ENCODE assay signal across 29 cellular contexts in genomic region chr5:155144956-155145355, GRCh38.
"Had no signal": no experiment of that assay in that cellular context is flagged by ENCODE, and none has a peak within 500 bp of the region (broad histone marks: within the 10 kb centered on the region; RNA-seq: fewer than 3 reads in every experiment).

No MANE protein-coding gene starts in this region.

- H3K27me3 ChIP-seq: colonic mucosa, esophagus muscularis mucosa, esophagus squamous epithelium, gastrocnemius medialis, gastroesophageal sphincter, heart left ventricle, heart right ventricle had no signal

- H3K27ac ChIP-seq: colonic mucosa, coronary artery, dorsolateral prefrontal cortex, epithelial cell of prostate, esophagus muscularis mucosa, esophagus squamous epithelium, foreskin keratinocyte, gastrocnemius medialis, gastroesophageal sphincter, heart left ventricle, heart right ventricle had no signal

- H3K27ac Mint-ChIP-seq: dendritic cell treated with granulocyte-macrophage colony-stimulating factor and Interleukin-4, amounts not matched to agents 40 ng/mL and 50 ng/mL, for 4 days; effector memory CD8-positive, alpha-beta T cell; endodermal cell had no signal

- H3K36me3 ChIP-seq: colonic mucosa, esophagus muscularis mucosa, esophagus squamous epithelium, gastrocnemius medialis, gastroesophageal sphincter, heart left ventricle, heart right ventricle had no signal

- H3K4me3 ChIP-seq: colonic mucosa, coronary artery, dorsolateral prefrontal cortex, esophagus muscularis mucosa, esophagus squamous epithelium, gastrocnemius medialis, gastroesophageal sphincter, heart left ventricle, heart right ventricle had no signal

- H3K4me1 ChIP-seq: colonic mucosa, esophagus muscularis mucosa, foreskin keratinocyte, gastrocnemius medialis, gastroesophageal sphincter had no signal

- ATAC-seq: effector memory CD8-positive, alpha-beta T cell; esophagus mucosa; foreskin keratinocyte; gastrocnemius medialis; gastroesophageal sphincter; heart left ventricle had no signal

- H3K9me3 ChIP-seq: colonic mucosa, esophagus muscularis mucosa, esophagus squamous epithelium, gastrocnemius medialis, gastroesophageal sphincter, heart left ventricle, heart right ventricle had no signal

- FAIRE-seq: colon, endometrium, endothelial cell of umbilical vein, frontal cortex had no signal

- H3K4me3 Mint-ChIP-seq: dendritic cell treated with granulocyte-macrophage colony-stimulating factor and Interleukin-4, amounts not matched to agents 40 ng/mL and 50 ng/mL, for 4 days; effector memory CD8-positive, alpha-beta T cell; endodermal cell had no signal

- H3K9me3 Mint-ChIP-seq: dendritic cell treated with granulocyte-macrophage colony-stimulating factor and Interleukin-4, amounts not matched to agents 40 ng/mL and 50 ng/mL, for 4 days; effector memory CD8-positive, alpha-beta T cell; endodermal cell had no signal

- DNase-seq: colonic mucosa; cortex of kidney; dermis blood vessel endothelial cell; dorsolateral prefrontal cortex; effector CD4-positive, alpha-beta T cell; effector CD8-positive, alpha-beta T cell; effector memory CD4-positive, alpha-beta T cell; effector memory CD8-positive, alpha-beta T cell; endodermal cell; erythroblast; esophagus squamous epithelium; foreskin fibroblast; foreskin keratinocyte; foreskin melanocyte; gastrocnemius medialis; glutamatergic neuron; head of caudate nucleus; heart left ventricle; heart right ventricle had no signal
